Comparison of ENCODE assay signal across 32 cellular contexts in the genomic region with DNA sequence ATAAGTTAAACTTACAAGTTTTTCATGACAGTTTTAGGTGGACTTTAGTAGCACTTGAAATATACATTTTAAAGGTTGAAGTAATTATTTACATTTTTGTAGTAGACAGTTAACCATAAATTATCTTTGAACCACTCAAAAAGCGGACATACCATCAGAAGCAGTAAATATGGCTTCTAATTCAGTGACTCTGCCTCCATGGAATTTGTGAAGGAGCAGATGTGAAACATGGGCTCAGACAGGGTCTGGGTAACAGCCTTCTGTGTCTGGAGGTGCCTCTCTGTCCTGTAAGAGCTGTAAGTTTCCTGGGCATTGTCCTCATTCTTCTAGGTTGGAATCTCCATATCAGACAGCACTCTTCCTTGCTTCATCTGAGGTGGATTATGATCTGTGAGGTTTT. TPM values are rescaled to one million over a fixed set of nuclear protein-coding genes. Genes with fewer than 3 reads are reported as not detected.
"Had no signal": no experiment of that assay in that cellular context is flagged by ENCODE, and none has a peak within 500 bp of the region (broad histone marks: within the 10 kb centered on the region; RNA-seq: fewer than 3 reads in every experiment).

No MANE protein-coding gene starts in this region.

- H3K36me3 ChIP-seq: esophagus squamous epithelium, gastrocnemius medialis, left ventricle myocardium inferior, lower lobe of right lung, ovary, sigmoid colon, suprapubic skin, transverse colon, upper lobe of right lung, uterus had no signal

- H3K27me3 Mint-ChIP-seq: stimulated activated naive CD8-positive, alpha-beta T cell treated with anti-CD3 and anti-CD28 coated beads, Interleukin-15, amount 100 ng/mL, for 72 hours had no signal

- H3K27ac ChIP-seq: esophagus squamous epithelium, gastrocnemius medialis, left ventricle myocardium inferior, lower lobe of right lung, ovary, psoas muscle, sigmoid colon, suprapubic skin, transverse colon, upper lobe of right lung, uterus had no signal

- FAIRE-seq: endometrium, islet of Langerhans, small intestine had no signal

- H3K9me3 ChIP-seq: esophagus squamous epithelium, gastrocnemius medialis, lower lobe of right lung, ovary, psoas muscle, sigmoid colon, suprapubic skin, transverse colon, upper lobe of right lung, uterus had no signal

- H3K4me3 ChIP-seq: esophagus squamous epithelium, gastrocnemius medialis, left ventricle myocardium inferior, lower lobe of right lung, ovary, psoas muscle, sigmoid colon, suprapubic skin, transverse colon, upper lobe of right lung, uterus had no signal

- DNase-seq: cortex of kidney; effector memory CD8-positive, alpha-beta T cell; erythroblast; esophagus squamous epithelium; gastrocnemius medialis; head of caudate nucleus; kidney glomerular epithelial cell; left colon; left ventricle myocardium inferior; lower lobe of right lung; natural killer cell; occipital lobe; ovary; posterior cingulate gyrus; psoas muscle; right cardiac atrium; sigmoid colon; small intestine; stimulated activated CD4-positive, alpha-beta T cell treated with anti-CD3 and anti-CD28 coated beads, Interleukin-12 subunit alpha, Interleukin-12 subunit beta, amount 100 ng/mL, for 4 hours; stimulated activated CD4-positive, alpha-beta T cell treated with anti-CD3 and anti-CD28 coated beads, Interleukin-1b, Interleukin-23, amount 100 ng/mL, for 48 hours; stimulated activated CD4-positive, alpha-beta T cell treated with anti-CD3 and anti-CD28 coated beads, Interleukin-4, amount 100 ng/mL, for 1 hour; stimulated activated CD8-positive, alpha-beta memory T cell treated with anti-CD3 and anti-CD28 coated beads, Interleukin-4, amount 100 ng/mL, for 48 hours; stimulated activated naive CD4-positive, alpha-beta T cell; stimulated activated naive CD8-positive, alpha-beta T cell treated with anti-CD3 and anti-CD28 coated beads, Interleukin-15, amount 100 ng/mL, for 72 hours; transverse colon; upper lobe of right lung; uterus had no signal

- H3K27ac Mint-ChIP-seq: effector memory CD8-positive, alpha-beta T cell; natural killer cell; stimulated activated naive CD8-positive, alpha-beta T cell treated with anti-CD3 and anti-CD28 coated beads, Interleukin-15, amount 100 ng/mL, for 72 hours had no signal

- ATAC-seq: effector memory CD8-positive, alpha-beta T cell; gastrocnemius medialis; left colon; lower lobe of right lung; natural killer cell; psoas muscle; right cardiac atrium; stimulated activated naive CD8-positive, alpha-beta T cell treated with anti-CD3 and anti-CD28 coated beads, Interleukin-15, amount 100 ng/mL, for 72 hours; upper lobe of right lung had no signal

- H3K27me3 ChIP-seq: gastrocnemius medialis, ovary, sigmoid colon, transverse colon, upper lobe of right lung, uterus had no signal

- H3K4me1 ChIP-seq: esophagus squamous epithelium, gastrocnemius medialis, left ventricle myocardium inferior, lower lobe of right lung, psoas muscle, sigmoid colon, suprapubic skin, transverse colon, upper lobe of right lung, uterus had no signal

- H3K4me3 Mint-ChIP-seq: effector memory CD8-positive, alpha-beta T cell; natural killer cell; stimulated activated naive CD8-positive, alpha-beta T cell treated with anti-CD3 and anti-CD28 coated beads, Interleukin-15, amount 100 ng/mL, for 72 hours had no signal

- H3K4me1 Mint-ChIP-seq: natural killer cell; stimulated activated naive CD8-positive, alpha-beta T cell treated with anti-CD3 and anti-CD28 coated beads, Interleukin-15, amount 100 ng/mL, for 72 hours had no signal

RNA-seq across cellular contexts. Expression of gene RLN2, which starts 12.4 kb away (rescaled TPM):
- total RNA-seq: esophagus squamous epithelium, gastrocnemius medialis, glomerular endothelial cell, occipital lobe, psoas muscle, suprapubic skin, transverse colon, upper lobe of right lung had no signal
- polyA plus RNA-seq: neural cell had no signal

RNA-seq across cellular contexts. Expression of gene RLN1, which starts 47.5 kb away (rescaled TPM):
- total RNA-seq: esophagus squamous epithelium, gastrocnemius medialis, glomerular endothelial cell, left ventricle myocardium inferior, lower lobe of right lung, sigmoid colon, suprapubic skin, upper lobe of right lung had no signal
- polyA plus RNA-seq: neural cell had no signal
